In the genomic region with DNA sequence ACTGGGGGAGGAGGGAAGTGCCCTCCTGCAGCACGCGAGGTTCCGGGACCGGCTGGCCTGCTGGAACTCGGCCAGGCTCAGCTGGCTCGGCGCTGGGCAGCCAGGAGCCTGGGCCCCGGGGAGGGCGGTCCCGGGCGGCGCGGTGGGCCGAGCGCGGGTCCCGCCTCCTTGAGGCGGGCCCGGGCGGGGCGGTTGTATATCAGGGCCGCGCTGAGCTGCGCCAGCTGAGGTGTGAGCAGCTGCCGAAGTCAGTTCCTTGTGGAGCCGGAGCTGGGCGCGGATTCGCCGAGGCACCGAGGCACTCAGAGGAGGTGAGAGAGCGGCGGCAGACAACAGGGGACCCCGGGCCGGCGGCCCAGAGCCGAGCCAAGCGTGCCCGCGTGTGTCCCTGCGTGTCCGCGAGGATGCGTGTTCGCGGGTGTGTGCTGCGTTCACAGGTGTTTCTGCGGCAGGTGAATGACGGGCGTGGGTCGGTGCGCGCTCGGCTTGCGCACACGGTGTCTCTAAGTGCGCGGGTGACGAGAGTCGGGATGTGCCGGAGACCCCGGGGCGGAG, we compare ENCODE assay signal across 1 cellular context.
TF ChIP-seq lines count a peak whose summit lies in the region.

A gene (plus strand): TSS at position 227 of the 555 bp plus-strand sequence. CDS start 5,388 bp downstream, outside the sequence.

TF ChIP-seq in HEK293, 187 proteins besides CTCF, POLR2A, EP300 and RAD21 (continued from another document and continues in another):
- TF ChIP-seq TCF7L2 (IDR thresholded peaks at IDR 0.05; ENCODE audit: borderline replicate concordance, low read depth, low read length), result no peak
- TF ChIP-seq ZBTB17 (tag by site-specific recombination; IDR thresholded peaks at IDR 0.05), result peak; percentile 64; the same call in 1 of the 2 replicates
- no peak for TF ChIP-seq ZNF48 (tag by site-specific recombination; IDR thresholded peaks at IDR 0.05)
- no peak for TF ChIP-seq ZIC2 (tag by site-specific recombination; IDR thresholded peaks at IDR 0.05)
- peak; percentile 42; the same call in 1 of the 2 replicates for TF ChIP-seq ZNF24 (tag by site-specific recombination; IDR thresholded peaks at IDR 0.05)
- no peak for TF ChIP-seq RBAK (tag by site-specific recombination; IDR thresholded peaks at IDR 0.05)
- TF ChIP-seq, protein P1, sequence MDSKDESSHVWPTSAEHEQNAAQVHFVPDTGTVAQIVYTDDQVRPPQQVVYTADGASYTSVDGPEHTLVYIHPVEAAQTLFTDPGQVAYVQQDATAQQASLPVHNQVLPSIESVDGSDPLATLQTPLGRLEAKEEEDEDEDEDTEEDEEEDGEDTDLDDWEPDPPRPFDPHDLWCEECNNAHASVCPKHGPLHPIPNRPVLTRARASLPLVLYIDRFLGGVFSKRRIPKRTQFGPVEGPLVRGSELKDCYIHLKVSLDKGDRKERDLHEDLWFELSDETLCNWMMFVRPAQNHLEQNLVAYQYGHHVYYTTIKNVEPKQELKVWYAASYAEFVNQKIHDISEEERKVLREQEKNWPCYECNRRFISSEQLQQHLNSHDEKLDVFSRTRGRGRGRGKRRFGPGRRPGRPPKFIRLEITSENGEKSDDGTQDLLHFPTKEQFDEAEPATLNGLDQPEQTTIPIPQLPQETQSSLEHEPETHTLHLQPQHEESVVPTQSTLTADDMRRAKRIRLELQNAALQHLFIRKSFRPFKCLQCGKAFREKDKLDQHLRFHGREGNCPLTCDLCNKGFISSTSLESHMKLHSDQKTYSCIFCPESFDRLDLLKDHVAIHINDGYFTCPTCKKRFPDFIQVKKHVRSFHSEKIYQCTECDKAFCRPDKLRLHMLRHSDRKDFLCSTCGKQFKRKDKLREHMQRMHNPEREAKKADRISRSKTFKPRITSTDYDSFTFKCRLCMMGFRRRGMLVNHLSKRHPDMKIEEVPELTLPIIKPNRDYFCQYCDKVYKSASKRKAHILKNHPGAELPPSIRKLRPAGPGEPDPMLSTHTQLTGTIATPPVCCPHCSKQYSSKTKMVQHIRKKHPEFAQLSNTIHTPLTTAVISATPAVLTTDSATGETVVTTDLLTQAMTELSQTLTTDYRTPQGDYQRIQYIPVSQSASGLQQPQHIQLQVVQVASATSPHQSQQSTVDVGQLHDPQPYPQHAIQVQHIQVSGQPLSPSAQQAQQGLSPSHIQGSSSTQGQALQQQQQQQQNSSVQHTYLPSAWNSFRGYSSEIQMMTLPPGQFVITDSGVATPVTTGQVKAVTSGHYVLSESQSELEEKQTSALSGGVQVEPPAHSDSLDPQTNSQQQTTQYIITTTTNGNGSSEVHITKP (tag by site-specific recombination; IDR thresholded peaks at IDR 0.05), result no peak
- TF ChIP-seq ZNF248 (tag by site-specific recombination; IDR thresholded peaks at IDR 0.05), result no peak
- TF ChIP-seq ZNF596 (tag by site-specific recombination; IDR thresholded peaks at IDR 0.05), result peak; percentile 52
- TF ChIP-seq ZFP3 (tag by site-specific recombination; IDR thresholded peaks at IDR 0.05; ENCODE audit: low read depth), result no peak
- no peak for TF ChIP-seq ZNF677 (tag by site-specific recombination; IDR thresholded peaks at IDR 0.05)
- TF ChIP-seq SALL2 (tag by site-specific recombination; IDR thresholded peaks at IDR 0.05; ENCODE audit: borderline replicate concordance), result no peak
- no peak for TF ChIP-seq ZNF830 (tag by site-specific recombination; IDR thresholded peaks at IDR 0.05; ENCODE audit: low read depth)
- TF ChIP-seq, protein P2, sequence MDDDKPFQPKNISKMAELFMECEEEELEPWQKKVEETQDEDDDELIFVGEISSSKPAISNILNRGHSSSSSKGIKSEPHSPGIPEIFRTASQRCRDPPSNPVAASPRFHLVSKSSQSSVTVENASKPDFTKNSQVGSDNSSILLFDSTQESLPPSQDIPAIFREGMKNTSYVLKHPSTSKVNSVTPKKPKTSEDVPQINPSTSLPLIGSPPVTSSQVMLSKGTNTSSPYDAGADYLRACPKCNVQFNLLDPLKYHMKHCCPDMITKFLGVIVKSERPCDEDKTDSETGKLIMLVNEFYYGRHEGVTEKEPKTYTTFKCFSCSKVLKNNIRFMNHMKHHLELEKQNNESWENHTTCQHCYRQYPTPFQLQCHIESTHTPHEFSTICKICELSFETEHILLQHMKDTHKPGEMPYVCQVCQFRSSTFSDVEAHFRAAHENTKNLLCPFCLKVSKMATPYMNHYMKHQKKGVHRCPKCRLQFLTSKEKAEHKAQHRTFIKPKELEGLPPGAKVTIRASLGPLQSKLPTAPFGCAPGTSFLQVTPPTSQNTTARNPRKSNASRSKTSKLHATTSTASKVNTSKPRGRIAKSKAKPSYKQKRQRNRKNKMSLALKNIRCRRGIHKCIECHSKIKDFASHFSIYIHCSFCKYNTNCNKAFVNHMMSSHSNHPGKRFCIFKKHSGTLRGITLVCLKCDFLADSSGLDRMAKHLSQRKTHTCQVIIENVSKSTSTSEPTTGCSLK (tag by site-specific recombination; IDR thresholded peaks at IDR 0.05), result no peak
- TF ChIP-seq ZNF202 (tag by site-specific recombination; IDR thresholded peaks at IDR 0.05; ENCODE audit: borderline replicate concordance), result no peak
- no peak for TF ChIP-seq ZNF521 (tag by site-specific recombination; IDR thresholded peaks at IDR 0.05)
- no peak for TF ChIP-seq ZNF114 (tag by site-specific recombination; IDR thresholded peaks at IDR 0.05)
- peak; percentile 91; the same call in 1 of the 2 replicates for TF ChIP-seq GLIS2 (tag by site-specific recombination; IDR thresholded peaks at IDR 0.05)
- no peak for TF ChIP-seq ZBTB21 (tag by site-specific recombination; IDR thresholded peaks at IDR 0.05)
- TF ChIP-seq ZNF391 (tag by site-specific recombination; IDR thresholded peaks at IDR 0.05; ENCODE audit: borderline replicate concordance, low read depth), result peak; percentile 75; the same call in 1 of the 2 replicates
- TF ChIP-seq ZNF302 (tag by site-specific recombination; IDR thresholded peaks at IDR 0.05; ENCODE audit: low read depth), result no peak
- TF ChIP-seq, protein P3, sequence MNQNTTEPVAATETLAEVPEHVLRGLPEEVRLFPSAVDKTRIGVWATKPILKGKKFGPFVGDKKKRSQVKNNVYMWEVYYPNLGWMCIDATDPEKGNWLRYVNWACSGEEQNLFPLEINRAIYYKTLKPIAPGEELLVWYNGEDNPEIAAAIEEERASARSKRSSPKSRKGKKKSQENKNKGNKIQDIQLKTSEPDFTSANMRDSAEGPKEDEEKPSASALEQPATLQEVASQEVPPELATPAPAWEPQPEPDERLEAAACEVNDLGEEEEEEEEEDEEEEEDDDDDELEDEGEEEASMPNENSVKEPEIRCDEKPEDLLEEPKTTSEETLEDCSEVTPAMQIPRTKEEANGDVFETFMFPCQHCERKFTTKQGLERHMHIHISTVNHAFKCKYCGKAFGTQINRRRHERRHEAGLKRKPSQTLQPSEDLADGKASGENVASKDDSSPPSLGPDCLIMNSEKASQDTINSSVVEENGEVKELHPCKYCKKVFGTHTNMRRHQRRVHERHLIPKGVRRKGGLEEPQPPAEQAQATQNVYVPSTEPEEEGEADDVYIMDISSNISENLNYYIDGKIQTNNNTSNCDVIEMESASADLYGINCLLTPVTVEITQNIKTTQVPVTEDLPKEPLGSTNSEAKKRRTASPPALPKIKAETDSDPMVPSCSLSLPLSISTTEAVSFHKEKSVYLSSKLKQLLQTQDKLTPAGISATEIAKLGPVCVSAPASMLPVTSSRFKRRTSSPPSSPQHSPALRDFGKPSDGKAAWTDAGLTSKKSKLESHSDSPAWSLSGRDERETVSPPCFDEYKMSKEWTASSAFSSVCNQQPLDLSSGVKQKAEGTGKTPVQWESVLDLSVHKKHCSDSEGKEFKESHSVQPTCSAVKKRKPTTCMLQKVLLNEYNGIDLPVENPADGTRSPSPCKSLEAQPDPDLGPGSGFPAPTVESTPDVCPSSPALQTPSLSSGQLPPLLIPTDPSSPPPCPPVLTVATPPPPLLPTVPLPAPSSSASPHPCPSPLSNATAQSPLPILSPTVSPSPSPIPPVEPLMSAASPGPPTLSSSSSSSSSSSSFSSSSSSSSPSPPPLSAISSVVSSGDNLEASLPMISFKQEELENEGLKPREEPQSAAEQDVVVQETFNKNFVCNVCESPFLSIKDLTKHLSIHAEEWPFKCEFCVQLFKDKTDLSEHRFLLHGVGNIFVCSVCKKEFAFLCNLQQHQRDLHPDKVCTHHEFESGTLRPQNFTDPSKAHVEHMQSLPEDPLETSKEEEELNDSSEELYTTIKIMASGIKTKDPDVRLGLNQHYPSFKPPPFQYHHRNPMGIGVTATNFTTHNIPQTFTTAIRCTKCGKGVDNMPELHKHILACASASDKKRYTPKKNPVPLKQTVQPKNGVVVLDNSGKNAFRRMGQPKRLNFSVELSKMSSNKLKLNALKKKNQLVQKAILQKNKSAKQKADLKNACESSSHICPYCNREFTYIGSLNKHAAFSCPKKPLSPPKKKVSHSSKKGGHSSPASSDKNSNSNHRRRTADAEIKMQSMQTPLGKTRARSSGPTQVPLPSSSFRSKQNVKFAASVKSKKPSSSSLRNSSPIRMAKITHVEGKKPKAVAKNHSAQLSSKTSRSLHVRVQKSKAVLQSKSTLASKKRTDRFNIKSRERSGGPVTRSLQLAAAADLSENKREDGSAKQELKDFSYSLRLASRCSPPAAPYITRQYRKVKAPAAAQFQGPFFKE (tag by site-specific recombination; IDR thresholded peaks at IDR 0.05; ENCODE audit: borderline replicate concordance), result no peak; the same call in 1 of the 2 replicates
- TF ChIP-seq KLF16 (tag by site-specific recombination; IDR thresholded peaks at IDR 0.05), result peak; percentile 55; the same call in 1 of the 2 replicates
- TF ChIP-seq ZNF292 (tag by site-specific recombination; IDR thresholded peaks at IDR 0.05; ENCODE audit: borderline replicate concordance, low read depth), result no peak
- peak; percentile 23 for TF ChIP-seq ZNF843 (tag by site-specific recombination; IDR thresholded peaks at IDR 0.05)
- TF ChIP-seq, protein P4, sequence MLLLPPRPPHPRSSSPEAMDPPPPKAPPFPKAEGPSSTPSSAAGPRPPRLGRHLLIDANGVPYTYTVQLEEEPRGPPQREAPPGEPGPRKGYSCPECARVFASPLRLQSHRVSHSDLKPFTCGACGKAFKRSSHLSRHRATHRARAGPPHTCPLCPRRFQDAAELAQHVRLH (tag by site-specific recombination; IDR thresholded peaks at IDR 0.05), result no peak
- peak; percentile 92 for TF ChIP-seq KLF10 (tag by site-specific recombination; IDR thresholded peaks at IDR 0.05)
- no peak for TF ChIP-seq ZNF37A (tag by site-specific recombination; IDR thresholded peaks at IDR 0.05)
- TF ChIP-seq ZNF223 (tag by site-specific recombination; IDR thresholded peaks at IDR 0.05), result no peak
- no peak for TF ChIP-seq ZNF707 (tag by site-specific recombination; IDR thresholded peaks at IDR 0.05)
- peak; percentile 86 for TF ChIP-seq ZNF610 (tag by site-specific recombination; IDR thresholded peaks at IDR 0.05; ENCODE audit: borderline replicate concordance)
- TF ChIP-seq ZNF146 (tag by site-specific recombination; IDR thresholded peaks at IDR 0.05), result no peak
- peak; percentile 49; the same call in 1 of the 2 replicates for TF ChIP-seq YY1 (tag by site-specific recombination; IDR thresholded peaks at IDR 0.05)
- TF ChIP-seq, protein P5, sequence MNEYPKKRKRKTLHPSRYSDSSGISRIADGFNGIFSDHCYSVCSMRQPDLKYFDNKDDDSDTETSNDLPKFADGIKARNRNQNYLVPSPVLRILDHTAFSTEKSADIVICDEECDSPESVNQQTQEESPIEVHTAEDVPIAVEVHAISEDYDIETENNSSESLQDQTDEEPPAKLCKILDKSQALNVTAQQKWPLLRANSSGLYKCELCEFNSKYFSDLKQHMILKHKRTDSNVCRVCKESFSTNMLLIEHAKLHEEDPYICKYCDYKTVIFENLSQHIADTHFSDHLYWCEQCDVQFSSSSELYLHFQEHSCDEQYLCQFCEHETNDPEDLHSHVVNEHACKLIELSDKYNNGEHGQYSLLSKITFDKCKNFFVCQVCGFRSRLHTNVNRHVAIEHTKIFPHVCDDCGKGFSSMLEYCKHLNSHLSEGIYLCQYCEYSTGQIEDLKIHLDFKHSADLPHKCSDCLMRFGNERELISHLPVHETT (tag by site-specific recombination; IDR thresholded peaks at IDR 0.05), result 0 out of 2 replicates have a peak, but pooled peaks have one; percentile 22
- TF ChIP-seq ZNF394 (tag by site-specific recombination; IDR thresholded peaks at IDR 0.05; ENCODE audit: borderline replicate concordance), result peak; percentile 73; the same call in 1 of the 2 replicates
- TF ChIP-seq ZNF544 (tag by site-specific recombination; IDR thresholded peaks at IDR 0.05), result no peak
- TF ChIP-seq, protein P6, sequence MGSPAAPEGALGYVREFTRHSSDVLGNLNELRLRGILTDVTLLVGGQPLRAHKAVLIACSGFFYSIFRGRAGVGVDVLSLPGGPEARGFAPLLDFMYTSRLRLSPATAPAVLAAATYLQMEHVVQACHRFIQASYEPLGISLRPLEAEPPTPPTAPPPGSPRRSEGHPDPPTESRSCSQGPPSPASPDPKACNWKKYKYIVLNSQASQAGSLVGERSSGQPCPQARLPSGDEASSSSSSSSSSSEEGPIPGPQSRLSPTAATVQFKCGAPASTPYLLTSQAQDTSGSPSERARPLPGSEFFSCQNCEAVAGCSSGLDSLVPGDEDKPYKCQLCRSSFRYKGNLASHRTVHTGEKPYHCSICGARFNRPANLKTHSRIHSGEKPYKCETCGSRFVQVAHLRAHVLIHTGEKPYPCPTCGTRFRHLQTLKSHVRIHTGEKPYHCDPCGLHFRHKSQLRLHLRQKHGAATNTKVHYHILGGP (tag by site-specific recombination; IDR thresholded peaks at IDR 0.05), result no peak
- TF ChIP-seq, protein P7, sequence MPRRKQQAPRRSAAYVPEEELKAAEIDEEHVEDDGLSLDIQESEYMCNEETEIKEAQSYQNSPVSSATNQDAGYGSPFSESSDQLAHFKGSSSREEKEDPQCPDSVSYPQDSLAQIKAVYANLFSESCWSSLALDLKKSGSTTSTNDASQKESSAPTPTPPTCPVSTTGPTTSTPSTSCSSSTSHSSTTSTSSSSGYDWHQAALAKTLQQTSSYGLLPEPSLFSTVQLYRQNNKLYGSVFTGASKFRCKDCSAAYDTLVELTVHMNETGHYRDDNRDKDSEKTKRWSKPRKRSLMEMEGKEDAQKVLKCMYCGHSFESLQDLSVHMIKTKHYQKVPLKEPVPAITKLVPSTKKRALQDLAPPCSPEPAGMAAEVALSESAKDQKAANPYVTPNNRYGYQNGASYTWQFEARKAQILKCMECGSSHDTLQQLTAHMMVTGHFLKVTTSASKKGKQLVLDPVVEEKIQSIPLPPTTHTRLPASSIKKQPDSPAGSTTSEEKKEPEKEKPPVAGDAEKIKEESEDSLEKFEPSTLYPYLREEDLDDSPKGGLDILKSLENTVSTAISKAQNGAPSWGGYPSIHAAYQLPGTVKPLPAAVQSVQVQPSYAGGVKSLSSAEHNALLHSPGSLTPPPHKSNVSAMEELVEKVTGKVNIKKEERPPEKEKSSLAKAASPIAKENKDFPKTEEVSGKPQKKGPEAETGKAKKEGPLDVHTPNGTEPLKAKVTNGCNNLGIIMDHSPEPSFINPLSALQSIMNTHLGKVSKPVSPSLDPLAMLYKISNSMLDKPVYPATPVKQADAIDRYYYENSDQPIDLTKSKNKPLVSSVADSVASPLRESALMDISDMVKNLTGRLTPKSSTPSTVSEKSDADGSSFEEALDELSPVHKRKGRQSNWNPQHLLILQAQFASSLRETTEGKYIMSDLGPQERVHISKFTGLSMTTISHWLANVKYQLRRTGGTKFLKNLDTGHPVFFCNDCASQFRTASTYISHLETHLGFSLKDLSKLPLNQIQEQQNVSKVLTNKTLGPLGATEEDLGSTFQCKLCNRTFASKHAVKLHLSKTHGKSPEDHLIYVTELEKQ (tag by site-specific recombination; IDR thresholded peaks at IDR 0.05; ENCODE audit: borderline replicate concordance), result no peak
- TF ChIP-seq ZNF16 (tag by site-specific recombination; IDR thresholded peaks at IDR 0.05; ENCODE audit: low read depth), result no peak
- no peak for TF ChIP-seq ZNF416 (tag by site-specific recombination; IDR thresholded peaks at IDR 0.05)
- no peak for TF ChIP-seq ZNF571 (tag by site-specific recombination; IDR thresholded peaks at IDR 0.05)
- TF ChIP-seq TRIM28 (IDR thresholded peaks at IDR 0.05; ENCODE audit: borderline replicate concordance, low read length), result peak; percentile 29; the same call in 1 of the 2 replicates
- peak; percentile 43; the same call in 1 of the 2 replicates for TF ChIP-seq ZNF133 (tag by site-specific recombination; IDR thresholded peaks at IDR 0.05)
